18 cellular contexts compared by ENCODE assay signal in genomic region chrX:9595131-9595530, GRCh38.
DNase-seq lines count a peak whose midpoint lies in the region; ATAC-seq, FAIRE-seq and TF ChIP-seq lines count a peak whose summit lies in the region.
"Had no signal": no experiment of that assay in that cellular context is flagged by ENCODE, and none has a peak within 500 bp of the region (broad histone marks: within the 10 kb centered on the region; RNA-seq: fewer than 3 reads in every experiment).

No MANE protein-coding gene starts in this region.

- H3K4me1 Mint-ChIP-seq in WTC11: peaks cover 28% of the 10 kb centered on the region
- H3K4me1 Mint-ChIP-seq in activated CD4-positive, alpha-beta T cell treated with anti-CD3 and anti-CD28 coated beads, Interleukin-2, amount 10 ng/mL, durations not matched to agents 7 days and 5 days: no peaks in the 10 kb centered on the region
- H3K4me1 Mint-ChIP-seq in activated naive CD8-positive, alpha-beta T cell treated with anti-CD3 and anti-CD28 coated beads, Interleukin-2, amount 50 U/mL, for 24 hours: no peaks in the 10 kb centered on the region
- H3K4me1 Mint-ChIP-seq: activated CD4-positive, alpha-beta T cell treated with anti-CD3 and anti-CD28 coated beads for 36 hours had no signal

- no peak overlapping the region for H3K4me3 Mint-ChIP-seq in WTC11
- H3K4me3 Mint-ChIP-seq in activated CD4-positive, alpha-beta T cell treated with anti-CD3 and anti-CD28 coated beads, Interleukin-2, amount 10 ng/mL, durations not matched to agents 7 days and 5 days: no peak overlapping the region
- no peak overlapping the region for H3K4me3 Mint-ChIP-seq in activated naive CD8-positive, alpha-beta T cell treated with anti-CD3 and anti-CD28 coated beads, Interleukin-2, amount 50 U/mL, for 24 hours
- H3K4me3 Mint-ChIP-seq: activated CD4-positive, alpha-beta T cell treated with anti-CD3 and anti-CD28 coated beads for 36 hours; activated naive CD4-positive, alpha-beta T cell treated with anti-CD3 and anti-CD28 coated beads for 36 hours; nephron progenitor cell had no signal

- CTCF ChIA-PET in WTC11 (lab: Charles Lee): interaction anchor here (1.6 kb wide), 1 partner anchor 21 kb away, joined by 4 read pairs; no protein-coding TSS in a partner anchor
- CTCF ChIA-PET in activated CD4-positive, alpha-beta T cell treated with anti-CD3 and anti-CD28 coated beads, Interleukin-2, amount 10 ng/mL, durations not matched to agents 7 days and 5 days (lab: Charles Lee): no interaction called here

- H3K36me3 Mint-ChIP-seq in WTC11: peaks cover 5% of the 10 kb centered on the region
- peaks cover 8% of the 10 kb centered on the region for H3K36me3 Mint-ChIP-seq in activated CD4-positive, alpha-beta T cell treated with anti-CD3 and anti-CD28 coated beads, Interleukin-2, amount 10 ng/mL, durations not matched to agents 7 days and 5 days (ENCODE audit: low read depth)
- peaks cover 9% of the 10 kb centered on the region for H3K36me3 Mint-ChIP-seq in activated naive CD8-positive, alpha-beta T cell treated with anti-CD3 and anti-CD28 coated beads, Interleukin-2, amount 50 U/mL, for 24 hours (ENCODE audit: low read depth)

- H3K27ac Mint-ChIP-seq in WTC11: no peak overlapping the region
- no peak overlapping the region for H3K27ac Mint-ChIP-seq in activated CD4-positive, alpha-beta T cell treated with anti-CD3 and anti-CD28 coated beads, Interleukin-2, amount 10 ng/mL, durations not matched to agents 7 days and 5 days
- H3K27ac Mint-ChIP-seq in activated naive CD8-positive, alpha-beta T cell treated with anti-CD3 and anti-CD28 coated beads, Interleukin-2, amount 50 U/mL, for 24 hours: no peak overlapping the region
- H3K27ac Mint-ChIP-seq: activated CD4-positive, alpha-beta T cell treated with anti-CD3 and anti-CD28 coated beads for 36 hours; activated naive CD4-positive, alpha-beta T cell treated with anti-CD3 and anti-CD28 coated beads for 36 hours; nephron progenitor cell had no signal

- peaks cover 3% of the 10 kb centered on the region; the same call in 1 of the 2 replicates for H3K9me3 Mint-ChIP-seq in WTC11
- peaks cover 10% of the 10 kb centered on the region for H3K9me3 Mint-ChIP-seq in activated CD4-positive, alpha-beta T cell treated with anti-CD3 and anti-CD28 coated beads, Interleukin-2, amount 10 ng/mL, durations not matched to agents 7 days and 5 days
- H3K9me3 Mint-ChIP-seq in activated naive CD8-positive, alpha-beta T cell treated with anti-CD3 and anti-CD28 coated beads, Interleukin-2, amount 50 U/mL, for 24 hours: peaks cover 3% of the 10 kb centered on the region

- no peak for FAIRE-seq in GM12892 (lab: Jason Lieb, UNC)
- FAIRE-seq: keratinocyte had no signal

- no peaks in the 10 kb centered on the region for H3K27me3 Mint-ChIP-seq in WTC11 (ENCODE audit: low read depth)
- H3K27me3 Mint-ChIP-seq in activated CD4-positive, alpha-beta T cell treated with anti-CD3 and anti-CD28 coated beads, Interleukin-2, amount 10 ng/mL, durations not matched to agents 7 days and 5 days: no peaks in the 10 kb centered on the region
- H3K27me3 Mint-ChIP-seq in activated naive CD8-positive, alpha-beta T cell treated with anti-CD3 and anti-CD28 coated beads, Interleukin-2, amount 50 U/mL, for 24 hours: no peaks in the 10 kb centered on the region
- H3K27me3 Mint-ChIP-seq: activated CD4-positive, alpha-beta T cell treated with anti-CD3 and anti-CD28 coated beads for 36 hours had no signal

- no peak for TF ChIP-seq POLR2A in GM12892 (IDR thresholded peaks at IDR 0.05; ENCODE audit: low read depth, low read length)

- POLR2A ChIA-PET in WTC11 (lab: Charles Lee): no interaction called here
- POLR2A ChIA-PET in activated CD4-positive, alpha-beta T cell treated with anti-CD3 and anti-CD28 coated beads, Interleukin-2, amount 10 ng/mL, durations not matched to agents 7 days and 5 days (lab: Charles Lee): no interaction called here

- TF ChIP-seq CTCF in WTC11 (IDR thresholded peaks at IDR 0.05): no peak

- ATAC-seq in WTC11: peak; percentile 76
- ATAC-seq in GM21723 (IDR thresholded peaks at IDR 0.05; ENCODE audit: unreplicated experiment): no peak
- no peak for ATAC-seq in activated naive CD8-positive, alpha-beta T cell treated with anti-CD3 and anti-CD28 coated beads, Interleukin-2, amount 50 U/mL, for 24 hours
- ATAC-seq: activated CD4-positive, alpha-beta T cell treated with anti-CD3 and anti-CD28 coated beads for 36 hours had no signal

- DNase-seq in ACHN (peak; percentile 16), GM04504 (ENCODE audit: low read depth) (peak; percentile 35), WTC11 (ENCODE audit: low spot score) (no peak), glomerular visceral epithelial cell (ENCODE audit: extremely low spot score) (peak; percentile 36), GM12892 (ENCODE audit: insufficient read length) (no peak)
- no peak for DNase-seq in activated CD4-positive, alpha-beta T cell treated with anti-CD3 and anti-CD28 coated beads, Interleukin-2, amount 10 ng/mL, durations not matched to agents 7 days and 5 days
- no peak for DNase-seq in activated naive CD8-positive, alpha-beta T cell treated with anti-CD3 and anti-CD28 coated beads, Interleukin-2, amount 50 U/mL, for 24 hours
- DNase-seq: activated CD4-positive, alpha-beta T cell treated with anti-CD3 and anti-CD28 coated beads for 36 hours; activated naive CD4-positive, alpha-beta T cell treated with anti-CD3 and anti-CD28 coated beads for 36 hours; heart left ventricle; NCI-H1048; NCI-H526; nephron progenitor cell; OCI-M1; retina; stomach had no signal

- in situ Hi-C loops in ACHN (cut with HindIII; ENCODE audit: low pct_ligation_motif_present, low pct_unique_long_range_greater_than_20kb, low sequenced_read_pairs): no loop called here

TF ChIP-seq in WTC11, 78 proteins besides CTCF, POLR2A, EP300 and RAD21:
- no peak for TF ChIP-seq JAZF1 (CRISPR knock-in tag; IDR thresholded peaks at IDR 0.05)
- no peak for TF ChIP-seq ZBTB43 (CRISPR knock-in tag; IDR thresholded peaks at IDR 0.05)
- TF ChIP-seq, protein P1, sequence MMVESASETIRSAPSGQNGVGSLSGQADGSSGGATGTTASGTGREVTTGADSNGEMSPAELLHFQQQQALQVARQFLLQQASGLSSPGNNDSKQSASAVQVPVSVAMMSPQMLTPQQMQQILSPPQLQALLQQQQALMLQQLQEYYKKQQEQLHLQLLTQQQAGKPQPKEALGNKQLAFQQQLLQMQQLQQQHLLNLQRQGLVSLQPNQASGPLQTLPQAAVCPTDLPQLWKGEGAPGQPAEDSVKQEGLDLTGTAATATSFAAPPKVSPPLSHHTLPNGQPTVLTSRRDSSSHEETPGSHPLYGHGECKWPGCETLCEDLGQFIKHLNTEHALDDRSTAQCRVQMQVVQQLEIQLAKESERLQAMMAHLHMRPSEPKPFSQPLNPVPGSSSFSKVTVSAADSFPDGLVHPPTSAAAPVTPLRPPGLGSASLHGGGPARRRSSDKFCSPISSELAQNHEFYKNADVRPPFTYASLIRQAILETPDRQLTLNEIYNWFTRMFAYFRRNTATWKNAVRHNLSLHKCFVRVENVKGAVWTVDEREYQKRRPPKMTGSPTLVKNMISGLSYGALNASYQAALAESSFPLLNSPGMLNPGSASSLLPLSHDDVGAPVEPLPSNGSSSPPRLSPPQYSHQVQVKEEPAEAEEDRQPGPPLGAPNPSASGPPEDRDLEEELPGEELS (CRISPR knock-in tag; IDR thresholded peaks at IDR 0.05): no peak
- no peak for TF ChIP-seq NFE2L1 (CRISPR knock-in tag; IDR thresholded peaks at IDR 0.05)
- TF ChIP-seq OVOL2 (CRISPR knock-in tag; IDR thresholded peaks at IDR 0.05; ENCODE audit: borderline replicate concordance): no peak
- TF ChIP-seq ZNF121 (CRISPR knock-in tag; IDR thresholded peaks at IDR 0.05): no peak
- no peak for TF ChIP-seq NFYB (CRISPR knock-in tag; conservative IDR thresholded peaks at IDR 0.05; ENCODE audit: low read depth)
- TF ChIP-seq, protein P2, sequence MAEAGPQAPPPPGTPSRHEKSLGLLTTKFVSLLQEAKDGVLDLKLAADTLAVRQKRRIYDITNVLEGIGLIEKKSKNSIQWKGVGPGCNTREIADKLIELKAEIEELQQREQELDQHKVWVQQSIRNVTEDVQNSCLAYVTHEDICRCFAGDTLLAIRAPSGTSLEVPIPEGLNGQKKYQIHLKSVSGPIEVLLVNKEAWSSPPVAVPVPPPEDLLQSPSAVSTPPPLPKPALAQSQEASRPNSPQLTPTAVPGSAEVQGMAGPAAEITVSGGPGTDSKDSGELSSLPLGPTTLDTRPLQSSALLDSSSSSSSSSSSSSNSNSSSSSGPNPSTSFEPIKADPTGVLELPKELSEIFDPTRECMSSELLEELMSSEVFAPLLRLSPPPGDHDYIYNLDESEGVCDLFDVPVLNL (CRISPR knock-in tag; IDR thresholded peaks at IDR 0.05; ENCODE audit: borderline replicate concordance, low read depth): no peak
- no peak for TF ChIP-seq CBFB (CRISPR knock-in tag; IDR thresholded peaks at IDR 0.05; ENCODE audit: low read depth)
- TF ChIP-seq MXD4 (CRISPR knock-in tag; IDR thresholded peaks at IDR 0.05; ENCODE audit: borderline replicate concordance): no peak
- no peak for TF ChIP-seq ATF3 (CRISPR knock-in tag; conservative IDR thresholded peaks at IDR 0.05)

Comparison
In these comparisons a context has a peak if more than half of its experiments do, and no peak if none do; other contexts are left out.
1. DNase-seq: peak in ACHN (single experiment), GM04504 (single experiment) and glomerular visceral epithelial cell (single experiment); none in WTC11 (single experiment), activated CD4-positive, alpha-beta T cell treated with anti-CD3 and anti-CD28 coated beads, Interleukin-2, amount 10 ng/mL, durations not matched to agents 7 days and 5 days (single experiment), activated naive CD8-positive, alpha-beta T cell treated with anti-CD3 and anti-CD28 coated beads, Interleukin-2, amount 50 U/mL, for 24 hours (single experiment) and GM12892 (single experiment).